In genomic region chr3:3196148-3196861, GRCh38 we compare ENCODE assay signal across 8 cellular contexts.
DNase-seq lines count a peak whose midpoint lies in the region; ATAC-seq and TF ChIP-seq lines count a peak whose summit lies in the region.

No MANE protein-coding gene starts in this region.

- TF ChIP-seq CTCF in WERI-Rb-1 (IDR thresholded peaks at IDR 0.05; ENCODE audit: low read depth, low read length): peak; percentile 72

- H3K27me3 ChIP-seq in WERI-Rb-1 (ENCODE audit: insufficient read depth, low read depth, severe bottlenecking): no peaks in the 10 kb centered on the region

- H3K36me3 ChIP-seq in WERI-Rb-1: no peaks in the 10 kb centered on the region

- no peak overlapping the region for H3K4me3 ChIP-seq in WERI-Rb-1 (ENCODE audit: low read depth, low read length)

- no peak overlapping the region for H3K27ac ChIP-seq in WERI-Rb-1

- H3K9me3 ChIP-seq in WERI-Rb-1 (ENCODE audit: severe bottlenecking): no peaks in the 10 kb centered on the region

- peak; percentile 59 for DNase-seq in D341Med (ENCODE audit: low spot score)
- DNase-seq in HEK293T (ENCODE audit: extremely low spot score): peak; percentile 14
- DNase-seq in WERI-Rb-1: peak; percentile 37
- peak; percentile 18 for DNase-seq in medulla oblongata (ENCODE audit: extremely low spot score)
- no peak for DNase-seq in putamen (ENCODE audit: low spot score)

- CTCF ChIA-PET in HEK293T (lab: Yijun Ruan, JAX): no interaction called here

- ATAC-seq in HG03196 (IDR thresholded peaks at IDR 0.05; ENCODE audit: unreplicated experiment) (no peak), GM18517 (IDR thresholded peaks at IDR 0.05; ENCODE audit: unreplicated experiment) (no peak), HG02973 (IDR thresholded peaks at IDR 0.05; ENCODE audit: unreplicated experiment) (no peak)

- POLR2A ChIA-PET in HEK293T (lab: Yijun Ruan, JAX): no interaction called here

TF ChIP-seq in HEK293T, 16 proteins besides CTCF, POLR2A, EP300 and RAD21:
- TF ChIP-seq BHLHE40 (IDR thresholded peaks at IDR 0.05; ENCODE audit: borderline replicate concordance) (no peak), LEF1 (IDR thresholded peaks at IDR 0.05; ENCODE audit: borderline replicate concordance) (no peak), ARNT (IDR thresholded peaks at IDR 0.05) (no peak), SP1 (IDR thresholded peaks at IDR 0.05) (no peak), FOXM1 (IDR thresholded peaks at IDR 0.05; ENCODE audit: borderline replicate concordance) (no peak)
TF ChIP-seq in HEK293T: peak in this region for 0.
